8 cellular contexts compared by ENCODE assay signal in genomic region chr6:47440722-47441121, GRCh38. TPM values are rescaled to one million over a fixed set of nuclear protein-coding genes. Genes with fewer than 3 reads are reported as not detected.
DNase-seq lines count a peak whose midpoint lies in the region; ATAC-seq and TF ChIP-seq lines count a peak whose summit lies in the region.
"Had no signal": no experiment of that assay in that cellular context is flagged by ENCODE, and none has a peak within 500 bp of the region (broad histone marks: within the 10 kb centered on the region; RNA-seq: fewer than 3 reads in every experiment).

No MANE protein-coding gene starts in this region.

- no peak overlapping the region for H3K4me3 ChIP-seq in gastrocnemius medialis
- H3K4me3 ChIP-seq: SK-N-MC had no signal

- DNase-seq in NCI-H2029 (lab: John Stamatoyannopoulos, UW) (peak; percentile 69), gastrocnemius medialis (no peak), NCI-H1694 (lab: John Stamatoyannopoulos, UW) (no peak), activated gamma-delta T cell (lab: John Stamatoyannopoulos, UW) (no peak), DMS 273 (lab: John Stamatoyannopoulos, UW; ENCODE audit: unreplicated experiment) (no peak)

- intact Hi-C loops in gastrocnemius medialis (cut with DNase I; ENCODE audit: low total_unique reads): no loop called here

- TF ChIP-seq POLR2A in gastrocnemius medialis (IDR thresholded peaks at IDR 0.05): no peak

- no peaks in the 10 kb centered on the region for H3K4me1 ChIP-seq in gastrocnemius medialis

- H3K27ac ChIP-seq in gastrocnemius medialis: peak overlapping the region in 3 of 4 donors; percentile 39 to 63 (median 59)
- H3K27ac ChIP-seq: SK-N-MC had no signal

- ATAC-seq in GM19043 (IDR thresholded peaks at IDR 0.05; ENCODE audit: low read depth, unreplicated experiment) (peak; percentile 45), HG02870 (IDR thresholded peaks at IDR 0.05; ENCODE audit: unreplicated experiment) (peak; percentile 37), gastrocnemius medialis (peak; percentile 55 to 81)

- no peaks in the 10 kb centered on the region for H3K36me3 ChIP-seq in gastrocnemius medialis

- no peaks in the 10 kb centered on the region for H3K27me3 ChIP-seq in gastrocnemius medialis

- no peak for TF ChIP-seq CTCF in gastrocnemius medialis (IDR thresholded peaks at IDR 0.05 in 4 of 5, conservative IDR thresholded peaks at IDR 0.05 in 1 of 5)

- in situ Hi-C loops in gastrocnemius medialis (cut with MboI; ENCODE audit: low sequenced_read_pairs in 4 of 4): no loop called here

- no peaks in the 10 kb centered on the region for H3K9me3 ChIP-seq in gastrocnemius medialis

RNA-seq across cellular contexts. Expression of gene CD2AP, which starts 36.9 kb away (rescaled TPM):
- 10 to 100 TPM in 1 of 4 donors, 1 to 10 TPM in 3; 6.9 to 14.1 (median 8.6) TPM for total RNA-seq in gastrocnemius medialis
